7 cellular contexts compared by ENCODE assay signal in genomic region chr6:17027441-17027840, GRCh38.
"Had no signal": no experiment of that assay in that cellular context is flagged by ENCODE, and none has a peak within 500 bp of the region (broad histone marks: within the 10 kb centered on the region; RNA-seq: fewer than 3 reads in every experiment).

No MANE protein-coding gene starts in this region.

- FAIRE-seq: H1, H54, HTR-8/SVneo had no signal

- ATAC-seq: GM23338 had no signal

- H3K4me2 ChIP-seq: GM23338 had no signal

- H3K4me3 ChIP-seq: GM23338 had no signal

- H2AFZ ChIP-seq: GM23338 had no signal

- DNase-seq: H9, HCEC 1CT, IMR-90 had no signal
